ENCODE assay signal across 11 cellular contexts in the genomic region with DNA sequence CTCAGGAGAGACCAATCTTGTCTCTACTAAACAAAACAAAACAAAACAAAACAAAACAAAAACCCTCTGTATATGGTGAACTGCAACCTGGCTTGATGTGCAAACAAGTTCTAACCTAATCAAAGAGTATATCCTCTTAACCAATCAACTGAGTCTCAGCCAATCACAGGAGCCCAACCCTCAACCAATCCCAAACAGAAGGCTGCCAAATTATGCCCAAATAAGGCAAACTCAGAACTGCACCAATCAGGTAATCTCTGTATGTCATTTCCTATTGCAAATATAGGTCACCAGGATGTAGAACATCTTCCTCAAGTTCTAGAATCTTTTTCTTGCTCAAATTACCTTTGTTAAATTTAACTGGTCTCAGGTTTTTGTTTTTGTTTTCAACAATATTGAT. TPM values are rescaled to one million over a fixed set of nuclear protein-coding genes. Genes with fewer than 3 reads are reported as not detected.
A peak's percentile ranks its signal among the peaks of the same experiment; 100 is the strongest.
DNase-seq lines count a peak whose midpoint lies in the region; ATAC-seq and TF ChIP-seq lines count a peak whose summit lies in the region.
"Had no signal": no experiment of that assay in that cellular context is flagged by ENCODE, and none has a peak within 500 bp of the region (broad histone marks: within the 10 kb centered on the region; RNA-seq: fewer than 3 reads in every experiment).

No MANE protein-coding gene starts in this region.

- POLR2A ChIA-PET in activated CD4-positive, alpha-beta T cell treated with anti-CD3 and anti-CD28 coated beads for 36 hours (lab: Charles Lee): interaction anchor here (0.6 kb wide), 1 partner anchor 397 kb away, joined by 3 read pairs; no protein-coding TSS in a partner anchor
- POLR2A ChIA-PET in activated CD8-positive, alpha-beta T cell treated with anti-CD3 and anti-CD28 coated beads, Interleukin-2, amount 10 ng/mL, durations not matched to agents 7 days and 5 days (lab: Charles Lee): interaction anchor here (0.6 to 0.8 kb wide), 2 partner anchors 56 to 646 kb away, joined by 3 to 4 read pairs; partner anchors contain the start of genes PEX1 and RBM48

- peak overlapping the region; percentile 83 for H3K27ac Mint-ChIP-seq in activated CD4-positive, alpha-beta T cell treated with anti-CD3 and anti-CD28 coated beads for 36 hours
- peak overlapping the region; percentile 73 for H3K27ac Mint-ChIP-seq in activated CD8-positive, alpha-beta T cell treated with anti-CD3 and anti-CD28 coated beads, Interleukin-2, amount 10 ng/mL, durations not matched to agents 7 days and 5 days
- peak overlapping the region; percentile 24 for H3K27ac Mint-ChIP-seq in mesothelial cell of epicardium

- TF ChIP-seq CTCF in mesothelial cell of epicardium (IDR thresholded peaks at IDR 0.05; ENCODE audit: unreplicated experiment): no peak

- no peaks in the 10 kb centered on the region for H3K9me3 Mint-ChIP-seq in activated CD4-positive, alpha-beta T cell treated with anti-CD3 and anti-CD28 coated beads for 36 hours (ENCODE audit: low read depth)
- H3K9me3 Mint-ChIP-seq in activated CD8-positive, alpha-beta T cell treated with anti-CD3 and anti-CD28 coated beads, Interleukin-2, amount 10 ng/mL, durations not matched to agents 7 days and 5 days (ENCODE audit: insufficient read depth): peaks cover 3% of the 10 kb centered on the region
- H3K9me3 Mint-ChIP-seq in mesothelial cell of epicardium: peaks cover 10% of the 10 kb centered on the region

- CTCF ChIA-PET in activated CD4-positive, alpha-beta T cell treated with anti-CD3 and anti-CD28 coated beads for 36 hours (lab: Charles Lee): interaction anchor here (0.7 to 2.0 kb wide), 6 partner anchors 10 to 161 kb away, joined by 3 to 5 read pairs (median 3); partner anchors contain the start of genes PEX1 and RBM48
- CTCF ChIA-PET in activated CD8-positive, alpha-beta T cell treated with anti-CD3 and anti-CD28 coated beads, Interleukin-2, amount 10 ng/mL, durations not matched to agents 7 days and 5 days (lab: Charles Lee): interaction anchor here (1.3 to 1.6 kb wide), 2 partner anchors 11 to 28 kb away, joined by 4 read pairs; no protein-coding TSS in a partner anchor

- peak; percentile 20 for ATAC-seq in activated CD4-positive, alpha-beta T cell treated with anti-CD3 and anti-CD28 coated beads for 36 hours
- ATAC-seq in activated CD8-positive, alpha-beta T cell treated with anti-CD3 and anti-CD28 coated beads, Interleukin-2, amount 10 ng/mL, durations not matched to agents 7 days and 5 days: peak; percentile 26
- ATAC-seq: Right ventricle myocardium inferior had no signal

- H3K36me3 Mint-ChIP-seq in activated CD4-positive, alpha-beta T cell treated with anti-CD3 and anti-CD28 coated beads for 36 hours (ENCODE audit: low read depth): peaks cover 49% of the 10 kb centered on the region
- H3K36me3 Mint-ChIP-seq in activated CD8-positive, alpha-beta T cell treated with anti-CD3 and anti-CD28 coated beads, Interleukin-2, amount 10 ng/mL, durations not matched to agents 7 days and 5 days (ENCODE audit: low read depth): peaks cover 58% of the 10 kb centered on the region
- H3K36me3 Mint-ChIP-seq in mesothelial cell of epicardium: peaks cover 11% of the 10 kb centered on the region
- H3K36me3 Mint-ChIP-seq: naive B cell had no signal

- intact Hi-C loops in activated CD4-positive, alpha-beta T cell treated with anti-CD3 and anti-CD28 coated beads for 36 hours (cut with DNase I, micrococcal nuclease): loop anchor here in 1 of 2 experiments (10.0 kb wide), 1 partner anchor 1420 kb away; the partner anchor contains the start of gene BET1

- no peaks in the 10 kb centered on the region for H3K27me3 Mint-ChIP-seq in activated CD4-positive, alpha-beta T cell treated with anti-CD3 and anti-CD28 coated beads for 36 hours
- H3K27me3 Mint-ChIP-seq in activated CD8-positive, alpha-beta T cell treated with anti-CD3 and anti-CD28 coated beads, Interleukin-2, amount 10 ng/mL, durations not matched to agents 7 days and 5 days (ENCODE audit: low read depth): no peaks in the 10 kb centered on the region
- H3K27me3 Mint-ChIP-seq in mesothelial cell of epicardium (ENCODE audit: low read depth): no peaks in the 10 kb centered on the region
- H3K27me3 Mint-ChIP-seq: naive B cell had no signal

- peak; percentile 20 for DNase-seq in activated CD4-positive, alpha-beta T cell treated with anti-CD3 and anti-CD28 coated beads for 36 hours
- no peak for DNase-seq in activated CD4-positive, alpha-beta T cell treated with anti-CD3 and anti-CD28 coated beads, Interleukin-2, amount 50 U/mL, for 48 hours
- DNase-seq in Jurkat, Clone E6-1 (ENCODE audit: low read depth, low spot score): peak; percentile 85
- DNase-seq in activated CD8-positive, alpha-beta T cell treated with anti-CD3 and anti-CD28 coated beads, Interleukin-2, amount 10 ng/mL, durations not matched to agents 7 days and 5 days: peak; percentile 32
- DNase-seq in mesothelial cell of epicardium (ENCODE audit: low spot score in 2 of 2, unreplicated experiment in 2 of 2) (no peak), HK-2 (ENCODE audit: unreplicated experiment) (no peak), kidney tubule cell (ENCODE audit: low spot score) (no peak), retina (no peak)
- DNase-seq: hippocampal formation, naive B cell had no signal

- no peak overlapping the region for H3K4me3 Mint-ChIP-seq in activated CD4-positive, alpha-beta T cell treated with anti-CD3 and anti-CD28 coated beads for 36 hours
- H3K4me3 Mint-ChIP-seq in activated CD8-positive, alpha-beta T cell treated with anti-CD3 and anti-CD28 coated beads, Interleukin-2, amount 10 ng/mL, durations not matched to agents 7 days and 5 days: no peak overlapping the region
- no peak overlapping the region for H3K4me3 Mint-ChIP-seq in mesothelial cell of epicardium

- H3K4me1 Mint-ChIP-seq in activated CD4-positive, alpha-beta T cell treated with anti-CD3 and anti-CD28 coated beads for 36 hours: peaks cover 65% of the 10 kb centered on the region
- H3K4me1 Mint-ChIP-seq in activated CD8-positive, alpha-beta T cell treated with anti-CD3 and anti-CD28 coated beads, Interleukin-2, amount 10 ng/mL, durations not matched to agents 7 days and 5 days (ENCODE audit: low read depth): peaks cover 54% of the 10 kb centered on the region
- peaks cover 26% of the 10 kb centered on the region for H3K4me1 Mint-ChIP-seq in mesothelial cell of epicardium

- H3K4me3 ChIP-seq in Jurkat, Clone E6-1 (ENCODE audit: low read length): no peak overlapping the region

RNA-seq across cellular contexts. Expression of gene FAM133B, which starts 5.2 kb away (rescaled TPM):
- 10 to 100 TPM; 26.1 to 27.6 TPM for total RNA-seq in activated CD4-positive, alpha-beta T cell treated with anti-CD3 and anti-CD28 coated beads for 36 hours
- polyA plus RNA-seq in Jurkat, Clone E6-1 (2012; ENCODE audit: insufficient read depth, insufficient read length): 35.6 TPM
- total RNA-seq in activated CD8-positive, alpha-beta T cell treated with anti-CD3 and anti-CD28 coated beads, Interleukin-2, amount 10 ng/mL, durations not matched to agents 7 days and 5 days: 10 to 100 TPM; 31.6 to 32.8 TPM
- total RNA-seq in mesothelial cell of epicardium: 37.2 to 42.9 TPM (median 38.3 TPM) in 3 replicates

RNA-seq across cellular contexts. Expression of gene RBM48, which starts 56.4 kb away (rescaled TPM):
- 10 to 100 TPM; 12.8 to 13.1 TPM for total RNA-seq in activated CD4-positive, alpha-beta T cell treated with anti-CD3 and anti-CD28 coated beads for 36 hours
- polyA plus RNA-seq in Jurkat, Clone E6-1 (2012; ENCODE audit: insufficient read depth, insufficient read length): 12.8 TPM
- 10 to 100 TPM; 14.5 to 15.4 TPM for total RNA-seq in activated CD8-positive, alpha-beta T cell treated with anti-CD3 and anti-CD28 coated beads, Interleukin-2, amount 10 ng/mL, durations not matched to agents 7 days and 5 days
- total RNA-seq in mesothelial cell of epicardium: 13.4 to 15.0 TPM (median 14.3 TPM) in 3 replicates

RNA-seq across cellular contexts. Expression of gene PEX1, which starts 56.6 kb away (rescaled TPM):
- total RNA-seq in activated CD4-positive, alpha-beta T cell treated with anti-CD3 and anti-CD28 coated beads for 36 hours: 10 to 100 TPM; 14.7 to 16.0 TPM
- polyA plus RNA-seq in Jurkat, Clone E6-1 (2012; ENCODE audit: insufficient read depth, insufficient read length): 16.6 TPM
- total RNA-seq in activated CD8-positive, alpha-beta T cell treated with anti-CD3 and anti-CD28 coated beads, Interleukin-2, amount 10 ng/mL, durations not matched to agents 7 days and 5 days: 10 to 100 TPM; 13.6 to 16.8 TPM
- total RNA-seq in mesothelial cell of epicardium: 22.8 to 23.6 TPM (median 22.9 TPM) in 3 replicates

Comparison
In these comparisons a context has a peak if more than half of its experiments do, and no peak if none do; other contexts are left out.
1. DNase-seq: peak in activated CD4-positive, alpha-beta T cell treated with anti-CD3 and anti-CD28 coated beads for 36 hours (single experiment), Jurkat, Clone E6-1 (single experiment) and activated CD8-positive, alpha-beta T cell treated with anti-CD3 and anti-CD28 coated beads, Interleukin-2, amount 10 ng/mL, durations not matched to agents 7 days and 5 days (single experiment); none in activated CD4-positive, alpha-beta T cell treated with anti-CD3 and anti-CD28 coated beads, Interleukin-2, amount 50 U/mL, for 48 hours (0 of 2), mesothelial cell of epicardium (0 of 2), HK-2 (single experiment), kidney tubule cell (single experiment) and retina (single experiment).
2. H3K27ac Mint-ChIP-seq: peak in every context shown above with its lines; median percentile 83 in activated CD4-positive, alpha-beta T cell treated with anti-CD3 and anti-CD28 coated beads for 36 hours; 73 in activated CD8-positive, alpha-beta T cell treated with anti-CD3 and anti-CD28 coated beads, Interleukin-2, amount 10 ng/mL, durations not matched to agents 7 days and 5 days; 24 in mesothelial cell of epicardium.